ENCODE assay signal across 18 cellular contexts in the genomic region with DNA sequence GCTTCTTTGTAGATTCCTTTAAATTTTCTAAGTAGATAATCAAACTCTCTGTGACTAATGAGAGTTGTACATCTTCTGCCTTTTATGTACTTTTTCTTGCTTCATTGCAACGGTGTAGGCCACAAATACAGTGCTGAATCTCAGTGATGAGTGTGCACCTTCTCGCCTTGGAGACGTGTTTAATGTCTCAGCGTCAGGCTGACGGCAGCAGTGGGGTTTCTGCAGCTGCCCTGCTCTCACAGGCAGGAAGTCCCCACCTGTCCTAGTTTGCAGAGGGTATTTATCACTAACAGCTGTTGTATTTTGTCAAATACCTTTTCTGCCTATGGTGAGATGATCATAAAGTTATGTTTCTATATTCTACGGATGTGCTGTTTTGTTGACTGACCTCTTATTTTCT. TPM values are rescaled to one million over a fixed set of nuclear protein-coding genes. Genes with fewer than 3 reads are reported as not detected.
A peak's percentile ranks its signal among the peaks of the same experiment; 100 is the strongest.
DNase-seq lines count a peak whose midpoint lies in the region; ATAC-seq and TF ChIP-seq lines count a peak whose summit lies in the region.
"Had no signal": no experiment of that assay in that cellular context is flagged by ENCODE, and none has a peak within 500 bp of the region (broad histone marks: within the 10 kb centered on the region; RNA-seq: fewer than 3 reads in every experiment).

No MANE protein-coding gene starts in this region.

- no peak for ATAC-seq in HG02759 (IDR thresholded peaks at IDR 0.05; ENCODE audit: unreplicated experiment)

- no peaks in the 10 kb centered on the region for H3K36me3 Mint-ChIP-seq in glutamatergic neuron (ENCODE audit: unreplicated experiment)
- H3K36me3 Mint-ChIP-seq: naive thymus-derived CD8-positive, alpha-beta T cell had no signal

- peak overlapping the region; percentile 40 for H3K27ac Mint-ChIP-seq in glutamatergic neuron (ENCODE audit: unreplicated experiment)

- no peak overlapping the region for H3K4me3 Mint-ChIP-seq in glutamatergic neuron (ENCODE audit: unreplicated experiment)
- H3K4me3 Mint-ChIP-seq: naive thymus-derived CD8-positive, alpha-beta T cell had no signal

- H3K9me3 Mint-ChIP-seq in glutamatergic neuron (ENCODE audit: unreplicated experiment): no peaks in the 10 kb centered on the region
- H3K9me3 Mint-ChIP-seq: naive thymus-derived CD8-positive, alpha-beta T cell had no signal

- H3K27me3 Mint-ChIP-seq in glutamatergic neuron (ENCODE audit: unreplicated experiment): peaks cover 4% of the 10 kb centered on the region
- H3K27me3 Mint-ChIP-seq: naive thymus-derived CD8-positive, alpha-beta T cell had no signal

- no peak for TF ChIP-seq CTCF in glutamatergic neuron (IDR thresholded peaks at IDR 0.05; ENCODE audit: partially characterized antibody, unreplicated experiment)

- H3K4me1 Mint-ChIP-seq in glutamatergic neuron (ENCODE audit: low read depth, unreplicated experiment): peaks cover 3% of the 10 kb centered on the region

- DNase-seq in DMS153 (lab: John Stamatoyannopoulos, UW) (peak; percentile 81), NCI-H1105 treated with DMSO at 0.1 percent for 48 hours (lab: John Stamatoyannopoulos, UW) (peak; percentile 71), NCI-H2196 (lab: John Stamatoyannopoulos, UW; ENCODE audit: unreplicated experiment) (peak; percentile 30), glutamatergic neuron (peak; percentile 27), Kasumi-1 (lab: John Stamatoyannopoulos, UW) (no peak), NCI-H1048 (lab: John Stamatoyannopoulos, UW) (no peak)
- no peak for DNase-seq in activated CD4-positive, CD25-positive, alpha-beta regulatory T cell (lab: John Stamatoyannopoulos, UW)
- DNase-seq: activated CD4-positive, alpha-beta T cell treated with anti-CD3 and anti-CD28 coated beads, Interleukin-2, amount 50 U/mL, for 4 hours; brain microvascular endothelial cell; hippocampal formation; KBM-7; kidney; NCI-H1694; stimulated activated CD4-positive, alpha-beta T cell treated with anti-CD3 and anti-CD28 coated beads, Interleukin-2, amount 100 ng/mL, for 48 hours; substantia nigra had no signal

RNA-seq across cellular contexts. Expression of a gene that starts 13.3 kb away (rescaled TPM):
- not detected for total RNA-seq in glutamatergic neuron (ENCODE audit: unreplicated experiment)
- total RNA-seq: naive thymus-derived CD8-positive, alpha-beta T cell; skeletal muscle tissue had no signal

RNA-seq across cellular contexts. Expression of a gene that starts 14.0 kb away (rescaled TPM):
- total RNA-seq in glutamatergic neuron (ENCODE audit: unreplicated experiment): not detected
- total RNA-seq: naive thymus-derived CD8-positive, alpha-beta T cell; skeletal muscle tissue had no signal

RNA-seq across cellular contexts. Expression of a gene that starts 24.2 kb away (rescaled TPM):
- total RNA-seq in glutamatergic neuron (ENCODE audit: unreplicated experiment): not detected
- total RNA-seq: naive thymus-derived CD8-positive, alpha-beta T cell had no signal

Comparison
In these comparisons a context has a peak if more than half of its experiments do, and no peak if none do; other contexts are left out.
1. DNase-seq: peak in DMS153 (single experiment), NCI-H1105 treated with DMSO at 0.1 percent for 48 hours (single experiment), NCI-H2196 (single experiment) and glutamatergic neuron (single experiment); none in Kasumi-1 (0 of 2), activated CD4-positive, CD25-positive, alpha-beta regulatory T cell (0 of 4) and NCI-H1048 (single experiment).